ENCODE assay signal across 21 cellular contexts in genomic region chr7:77735457-77735856, GRCh38. TPM values are rescaled to one million over a fixed set of nuclear protein-coding genes. Genes with fewer than 3 reads are reported as not detected.
DNase-seq lines count a peak whose midpoint lies in the region; ATAC-seq, FAIRE-seq and TF ChIP-seq lines count a peak whose summit lies in the region.
"Had no signal": no experiment of that assay in that cellular context is flagged by ENCODE, and none has a peak within 500 bp of the region (broad histone marks: within the 10 kb centered on the region; RNA-seq: fewer than 3 reads in every experiment).

No MANE protein-coding gene starts in this region.

- H3K4me3 ChIP-seq in SK-N-MC: no peak overlapping the region
- H3K4me3 ChIP-seq in neutrophil (ENCODE audit: low read depth in 1 of 2, low read length in 1 of 2): no peak overlapping the region
- H3K4me3 ChIP-seq: GM12878, GM23248 had no signal

- no peak for TF ChIP-seq CTCF in neutrophil (IDR thresholded peaks at IDR 0.05)

- peak; percentile 21 for FAIRE-seq in islet of Langerhans (lab: Jason Lieb, UNC)
- FAIRE-seq: GM12878, GM18507 had no signal

- H3K36me3 Mint-ChIP-seq in activated T-cell treated with anti-CD3 and anti-CD28 coated beads, Interleukin-2, amount 50 U/mL, for 24 hours (ENCODE audit: low read depth): peaks cover 46% of the 10 kb centered on the region
- peaks cover 19% of the 10 kb centered on the region for H3K36me3 Mint-ChIP-seq in activated T-cell treated with anti-CD3 and anti-CD28 coated beads, Interleukin-2, amount 50 U/mL, for 4 hours (ENCODE audit: insufficient read depth)

- no peak for ATAC-seq in activated T-cell treated with anti-CD3 and anti-CD28 coated beads, Interleukin-2, amount 50 U/mL, for 4 hours
- ATAC-seq: GM12878, HCT116, Panc1, Right ventricle myocardium inferior had no signal

- H3K9me3 ChIP-seq in SK-N-MC (ENCODE audit: low read depth, low read length) (no peaks in the 10 kb centered on the region), neutrophil (no peaks in the 10 kb centered on the region)

- H3K9me3 Mint-ChIP-seq in activated T-cell treated with anti-CD3 and anti-CD28 coated beads, Interleukin-2, amount 50 U/mL, for 24 hours: no peaks in the 10 kb centered on the region
- H3K9me3 Mint-ChIP-seq in activated T-cell treated with anti-CD3 and anti-CD28 coated beads, Interleukin-2, amount 50 U/mL, for 4 hours: no peaks in the 10 kb centered on the region

- peaks cover 0 to 6% of the 10 kb centered on the region in 2 experiments for H3K4me1 ChIP-seq in neutrophil (ENCODE audit: control insufficient read depth in 1 of 2, insufficient read depth in 1 of 2, low read depth in 1 of 2, low read length in 1 of 2)

- DNase-seq in activated T-cell treated with anti-CD3 and anti-CD28 coated beads, Interleukin-2, amount 50 U/mL, for 24 hours: no peak
- no peak for DNase-seq in activated T-cell treated with anti-CD3 and anti-CD28 coated beads, Interleukin-2, amount 50 U/mL, for 4 hours
- DNase-seq in SK-N-MC (ENCODE audit: low read depth, low spot score): no peak
- DNase-seq in cerebellum (ENCODE audit: low spot score): no peak
- no peak for DNase-seq in NCI-H2196 (lab: John Stamatoyannopoulos, UW; ENCODE audit: unreplicated experiment)
- DNase-seq in UCSD-AML1 (lab: John Stamatoyannopoulos, UW; ENCODE audit: unreplicated experiment): no peak
- DNase-seq: 8988T, C1 segment of cervical spinal cord, Calu3, DMS79, GM23248, NCI-H1092, NCI-H1694, NCI-H446 had no signal

- peaks cover 38% of the 10 kb centered on the region for H3K4me1 Mint-ChIP-seq in activated T-cell treated with anti-CD3 and anti-CD28 coated beads, Interleukin-2, amount 50 U/mL, for 24 hours (ENCODE audit: low read depth)
- H3K4me1 Mint-ChIP-seq in activated T-cell treated with anti-CD3 and anti-CD28 coated beads, Interleukin-2, amount 50 U/mL, for 4 hours (ENCODE audit: low read depth): peaks cover 30% of the 10 kb centered on the region

- H3K27ac ChIP-seq in SK-N-MC (0 out of 2 replicates have a peak overlapping the region, but pooled peaks have one; percentile 33), neutrophil (peak overlapping the region; percentile 38)
- H3K27ac ChIP-seq: GM23248 had no signal

- no peak overlapping the region for H3K9ac ChIP-seq in SK-N-MC (ENCODE audit: insufficient read length)
- H3K9ac ChIP-seq: GM23248 had no signal

- no peaks in the 10 kb centered on the region for H3K27me3 ChIP-seq in neutrophil

- H3K4me3 Mint-ChIP-seq in activated T-cell treated with anti-CD3 and anti-CD28 coated beads, Interleukin-2, amount 50 U/mL, for 24 hours: no peak overlapping the region
- no peak overlapping the region for H3K4me3 Mint-ChIP-seq in activated T-cell treated with anti-CD3 and anti-CD28 coated beads, Interleukin-2, amount 50 U/mL, for 4 hours

- no peaks in the 10 kb centered on the region for H3K27me3 Mint-ChIP-seq in activated T-cell treated with anti-CD3 and anti-CD28 coated beads, Interleukin-2, amount 50 U/mL, for 24 hours
- no peaks in the 10 kb centered on the region for H3K27me3 Mint-ChIP-seq in activated T-cell treated with anti-CD3 and anti-CD28 coated beads, Interleukin-2, amount 50 U/mL, for 4 hours (ENCODE audit: low read depth)

- peak overlapping the region; percentile 64 for H3K27ac Mint-ChIP-seq in activated T-cell treated with anti-CD3 and anti-CD28 coated beads, Interleukin-2, amount 50 U/mL, for 24 hours

- H3K36me3 ChIP-seq in SK-N-MC (ENCODE audit: insufficient read depth, low read length) (peaks cover 11% of the 10 kb centered on the region), neutrophil (peaks cover 17% of the 10 kb centered on the region)

RNA-seq across cellular contexts. Expression of gene RSBN1L, which starts 39.2 kb away (rescaled TPM):
- total RNA-seq in activated T-cell treated with anti-CD3 and anti-CD28 coated beads, Interleukin-2, amount 50 U/mL, for 4 hours: 10 to 100 TPM; 17.0 to 20.7 (median 17.4) TPM
- 44.7 TPM for total RNA-seq in cerebellum
